ENCODE assay signal across 8 cellular contexts in genomic region chr1:93345633-93346471, GRCh38. TPM values are rescaled to one million over a fixed set of nuclear protein-coding genes. Genes with fewer than 3 reads are reported as not detected.
DNase-seq lines count a peak whose midpoint lies in the region; ATAC-seq and TF ChIP-seq lines count a peak whose summit lies in the region.

DR1 (plus strand) TSS chr1:93345907; CDS start chr1:93346646, 739 bp downstream.

- H3K4me3 ChIP-seq in astrocyte of the cerebellum (ENCODE audit: low read depth, low read length) (peak within 1 kb of the TSS; percentile 93), rectal smooth muscle tissue (ENCODE audit: low read length) (peak within 1 kb of the TSS; percentile 81), vagina (peak within 1 kb of the TSS; percentile 93 to 96)

- TF ChIP-seq CTCF in astrocyte of the cerebellum (IDR thresholded peaks at IDR 0.05; ENCODE audit: low read depth, low read length, missing control alignments) (no peak), vagina (IDR thresholded peaks at IDR 0.05) (no peak)

- H3K27me3 ChIP-seq in rectal smooth muscle tissue (ENCODE audit: control insufficient read depth, insufficient read depth, low read length) (no peaks in the 10 kb centered on the region), vagina (no peaks in the 10 kb centered on the region)

- H3K4me1 ChIP-seq in rectal smooth muscle tissue (ENCODE audit: control insufficient read depth, insufficient read depth, low read length) (no peaks in the 10 kb centered on the region), vagina (peaks cover 31% of the 10 kb centered on the region)

- no peaks in the 10 kb centered on the region for H3K9me3 ChIP-seq in vagina

- peak within 1 kb of the TSS; percentile 93 for H3K9ac ChIP-seq in rectal smooth muscle tissue (ENCODE audit: low read length)

- H3K36me3 ChIP-seq in rectal smooth muscle tissue (ENCODE audit: control insufficient read depth, insufficient read depth, low read length) (no peaks in the 10 kb centered on the region), vagina (no peaks in the 10 kb centered on the region)

- TF ChIP-seq POLR2A in vagina (IDR thresholded peaks at IDR 0.05): peak in 1 of 2 donors; percentile 79

- intact Hi-C loops in vagina (cut with DNase I): no loop called here

- in situ Hi-C loops in astrocyte of the cerebellum (cut with HindIII; ENCODE audit: low sequenced_read_pairs): no loop called here

- ATAC-seq in GM18508 (IDR thresholded peaks at IDR 0.05; ENCODE audit: insufficient read depth, unreplicated experiment) (peak; percentile 39), HG02973 (IDR thresholded peaks at IDR 0.05; ENCODE audit: unreplicated experiment) (peak; percentile 73)

- H3K27ac ChIP-seq in rectal smooth muscle tissue (ENCODE audit: low read depth, low read length): peak within 1 kb of the TSS; percentile 93
- H3K27ac ChIP-seq in vagina: peak within 1 kb of the TSS; percentile 96

- DNase-seq in NCI-H2029 (lab: John Stamatoyannopoulos, UW) (peak; percentile 93), T-helper 9 cell (peak; percentile 89), astrocyte of the cerebellum (ENCODE audit: low read depth) (peak; percentile 87), hepatic stellate cell (ENCODE audit: low spot score) (peak; percentile 95), vagina (ENCODE audit: extremely low spot score in 2 of 2) (peak in 1 of 2 donors; percentile 93)

RNA-seq across cellular contexts. Expression of gene DR1, which starts in this region (rescaled TPM):
- total RNA-seq in vagina: 20.6 TPM
